Comparison of ENCODE assay signal across 8 cellular contexts in the genomic region with DNA sequence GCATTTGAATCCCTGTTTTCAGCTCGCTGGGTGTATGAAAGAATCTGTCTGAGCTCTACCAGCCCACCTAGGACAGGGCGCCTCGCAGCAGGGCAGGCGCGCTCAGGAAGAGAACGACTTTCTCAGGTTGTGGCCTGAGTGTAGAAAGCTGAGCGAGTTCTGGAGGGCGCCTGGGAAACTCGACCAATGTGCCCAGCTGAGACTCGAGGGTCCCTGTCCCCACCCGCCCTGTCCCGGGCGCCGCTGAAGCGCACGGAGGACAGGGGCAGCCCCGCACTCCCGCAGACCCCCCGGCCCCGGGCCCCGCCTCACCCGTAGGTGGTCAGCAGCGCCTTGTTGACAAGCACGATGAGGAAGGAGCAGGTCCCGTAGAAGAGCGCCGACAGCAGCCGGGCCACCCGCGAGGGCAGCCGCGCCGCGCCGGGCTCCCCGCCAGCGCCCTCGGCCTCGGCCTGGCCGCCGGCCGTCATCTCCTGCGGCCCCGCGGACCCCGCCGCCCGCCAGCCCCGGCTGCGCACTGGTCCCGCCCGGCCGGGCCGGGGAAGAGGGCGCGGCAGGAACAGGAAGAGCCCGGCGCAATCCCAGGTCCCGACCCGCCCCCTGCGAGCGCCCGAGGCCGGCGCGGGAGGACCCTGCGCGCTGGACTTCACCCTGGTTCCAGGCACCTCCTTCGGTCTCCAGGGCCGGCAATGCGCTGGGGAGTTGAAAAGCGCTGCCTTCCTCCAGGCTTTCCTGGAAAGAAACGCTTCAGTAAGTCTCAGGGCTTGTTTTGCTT. TPM values are rescaled to one million over a fixed set of nuclear protein-coding genes. Genes with fewer than 3 reads are reported as not detected.
DNase-seq lines count a peak whose midpoint lies in the region; ATAC-seq and TF ChIP-seq lines count a peak whose summit lies in the region.

Gene SLC35D2 (minus strand): TSS at position 547 of the 775 bp plus-strand sequence. CDS start 77 bp downstream, at position 470.

- DNase-seq in AG20443 (ENCODE audit: low spot score) (peak; percentile 92), RWPE2 (ENCODE audit: low spot score) (no peak), caudate nucleus (lab: John Stamatoyannopoulos, UW) (peak in 33 of 61 donors; percentile 8 to 57 (median 34)), renal cortical epithelial cell (ENCODE audit: low read depth) (peak; percentile 55), HEK293T (ENCODE audit: extremely low spot score) (no peak)

- H3K4me3 ChIP-seq in RWPE2 (ENCODE audit: severe bottlenecking) (peak within 1 kb of the TSS; percentile 70), iPS-18a (ENCODE audit: low read length) (peak within 1 kb of the TSS; percentile 64)

- H3K27ac ChIP-seq in RWPE2 (ENCODE audit: poor library complexity, severe bottlenecking) (peak within 1 kb of the TSS; percentile 41), caudate nucleus (ENCODE audit: low read depth, low read length) (peak within 1 kb of the TSS; percentile 67), iPS-18a (ENCODE audit: low read length) (no peak within 1 kb of the TSS)

- ATAC-seq in GM19351 (IDR thresholded peaks at IDR 0.05; ENCODE audit: unreplicated experiment) (peak; percentile 43), RWPE2 (ENCODE audit: low read depth) (peak; percentile 90), GM18907 (IDR thresholded peaks at IDR 0.05; ENCODE audit: unreplicated experiment) (no peak)

- H3K4me1 ChIP-seq in RWPE2 (ENCODE audit: insufficient read depth, poor library complexity, severe bottlenecking): peaks cover 9% of the 10 kb centered on the region
- H3K4me1 ChIP-seq in iPS-18a (ENCODE audit: control insufficient read depth, low read depth, low read length): peaks cover 6% of the 10 kb centered on the region

- CTCF ChIA-PET in HEK293T (lab: Yijun Ruan, JAX): no interaction called here

- no peaks in the 10 kb centered on the region for H3K27me3 ChIP-seq in RWPE2 (ENCODE audit: insufficient read depth, poor library complexity, severe bottlenecking)
- H3K27me3 ChIP-seq in iPS-18a (ENCODE audit: control insufficient read depth, insufficient read depth, low read length): peaks cover 7% of the 10 kb centered on the region

- peaks cover 34% of the 10 kb centered on the region for H3K36me3 ChIP-seq in RWPE2 (ENCODE audit: low read depth)
- H3K36me3 ChIP-seq in iPS-18a (ENCODE audit: control insufficient read depth, low read depth, low read length): peaks cover 26% of the 10 kb centered on the region

- POLR2A ChIA-PET in HEK293T (lab: Yijun Ruan, JAX): no interaction called here

- no peaks in the 10 kb centered on the region for H3K9me3 ChIP-seq in RWPE2 (ENCODE audit: severe bottlenecking)
- no peaks in the 10 kb centered on the region for H3K9me3 ChIP-seq in iPS-18a (ENCODE audit: control insufficient read depth, low read depth, low read length)

- H3K9ac ChIP-seq in iPS-18a (ENCODE audit: low read length): peak within 1 kb of the TSS; percentile 38

- TF ChIP-seq CTCF in RWPE2 (IDR thresholded peaks at IDR 0.05; ENCODE audit: poor library complexity, severe bottlenecking): no peak

TF ChIP-seq in HEK293T, 16 proteins besides CTCF, POLR2A, EP300 and RAD21:
- TF ChIP-seq LEF1 (IDR thresholded peaks at IDR 0.05; ENCODE audit: borderline replicate concordance) (no peak), FOXM1 (IDR thresholded peaks at IDR 0.05; ENCODE audit: borderline replicate concordance) (no peak), HDGF (IDR thresholded peaks at IDR 0.05; ENCODE audit: borderline replicate concordance) (no peak), ELF4 (IDR thresholded peaks at IDR 0.05) (no peak), TARDBP (IDR thresholded peaks at IDR 0.05) (no peak), NFRKB (IDR thresholded peaks at IDR 0.05) (no peak), SUZ12 (IDR thresholded peaks at IDR 0.05) (no peak), ZNF384 (IDR thresholded peaks at IDR 0.05) (no peak), SP1 (IDR thresholded peaks at IDR 0.05) (no peak), ARNT (IDR thresholded peaks at IDR 0.05) (no peak), FOXK2 (IDR thresholded peaks at IDR 0.05) (no peak), FOXA1 (IDR thresholded peaks at IDR 0.05) (no peak), CTBP1 (IDR thresholded peaks at IDR 0.05; ENCODE audit: borderline replicate concordance) (no peak)
- TF ChIP-seq, protein P1, sequence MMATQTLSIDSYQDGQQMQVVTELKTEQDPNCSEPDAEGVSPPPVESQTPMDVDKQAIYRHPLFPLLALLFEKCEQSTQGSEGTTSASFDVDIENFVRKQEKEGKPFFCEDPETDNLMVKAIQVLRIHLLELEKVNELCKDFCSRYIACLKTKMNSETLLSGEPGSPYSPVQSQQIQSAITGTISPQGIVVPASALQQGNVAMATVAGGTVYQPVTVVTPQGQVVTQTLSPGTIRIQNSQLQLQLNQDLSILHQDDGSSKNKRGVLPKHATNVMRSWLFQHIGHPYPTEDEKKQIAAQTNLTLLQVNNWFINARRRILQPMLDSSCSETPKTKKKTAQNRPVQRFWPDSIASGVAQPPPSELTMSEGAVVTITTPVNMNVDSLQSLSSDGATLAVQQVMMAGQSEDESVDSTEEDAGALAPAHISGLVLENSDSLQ (IDR thresholded peaks at IDR 0.05): no peak

RNA-seq across cellular contexts. Expression of gene SLC35D2, which starts in this region (rescaled TPM):
- 40.6 and 42.5 TPM in 2 replicates for total RNA-seq in renal cortical epithelial cell

Comparison
In these comparisons a context has a peak if more than half of its experiments do, and no peak if none do; other contexts are left out.
1. DNase-seq: peak in AG20443 (single experiment), caudate nucleus (33 of 61) and renal cortical epithelial cell (single experiment); none in RWPE2 (single experiment) and HEK293T (single experiment).